In genomic region chr19:46788101-46788967, GRCh38 we compare ENCODE assay signal across 8 cellular contexts. TPM values are rescaled to one million over a fixed set of nuclear protein-coding genes. Genes with fewer than 3 reads are reported as not detected.
DNase-seq lines count a peak whose midpoint lies in the region; ATAC-seq and TF ChIP-seq lines count a peak whose summit lies in the region.

Gene SLC1A5, minus strand, starts transcription at chr19:46788594. Its CDS starts 629 bp downstream, at chr19:46787965.

- H3K9ac ChIP-seq in SU-DHL-6 (ENCODE audit: low read length) (peak within 1 kb of the TSS; percentile 95), parathyroid adenoma (no peak within 1 kb of the TSS)

- H4K20me1 ChIP-seq in SU-DHL-6 (ENCODE audit: low read depth, low read length) = no peaks in the 10 kb centered on the region; the same call in 1 of the 2 replicates

- CTCF ChIA-PET in GM10248 (lab: Yijun Ruan, JAX) = interaction anchor here (0.6 to 2.7 kb wide), 5 partner anchors 16 to 202 kb away, joined by 3 to 11 read pairs (median 3); no protein-coding TSS in a partner anchor

- H3K27ac ChIP-seq in SU-DHL-6 (ENCODE audit: low read depth, low read length) (peak within 1 kb of the TSS; percentile 94), parathyroid adenoma (peak within 1 kb of the TSS; percentile 15), tibial artery (peak within 1 kb of the TSS; percentile 88 to 97)

- peaks cover 5% of the 10 kb centered on the region for H3K4me1 ChIP-seq in parathyroid adenoma
- H3K4me1 ChIP-seq in tibial artery = peaks cover 0 to 38% (median 28%) of the 10 kb centered on the region in 4 donors

- H3K9me3 ChIP-seq in SU-DHL-6 (ENCODE audit: insufficient read depth, low read length) (no peaks in the 10 kb centered on the region), parathyroid adenoma (ENCODE audit: control insufficient read depth, low read length) (no peaks in the 10 kb centered on the region), tibial artery (no peaks in the 10 kb centered on the region)

- H3K9me3 Mint-ChIP-seq in activated naive CD8-positive, alpha-beta T cell (ENCODE audit: low read depth) = no peaks in the 10 kb centered on the region

- POLR2A ChIA-PET in GM10248 (lab: Yijun Ruan, JAX) = interaction anchor here (0.5 to 2.2 kb wide), 16 partner anchors 8 to 561 kb away, joined by 3 to 22 read pairs (median 5); partner anchors contain the start of genes CCDC9, DACT3, DHX34 and ZC3H4

- H3K4me2 ChIP-seq in SU-DHL-6 (ENCODE audit: low read depth, low read length, poor library complexity, severe bottlenecking) = peak within 1 kb of the TSS; percentile 66
- H3K4me2 ChIP-seq in parathyroid adenoma (ENCODE audit: low read length) = peak within 1 kb of the TSS; percentile 63

- H3K4me3 Mint-ChIP-seq in activated naive CD8-positive, alpha-beta T cell = peak within 1 kb of the TSS; percentile 97

- H3K36me3 ChIP-seq in SU-DHL-6 (ENCODE audit: low read length) = peaks cover 10% of the 10 kb centered on the region; the same call in 1 of the 2 replicates
- H3K36me3 ChIP-seq in parathyroid adenoma (ENCODE audit: control insufficient read depth, insufficient read depth, low read length) = no peaks in the 10 kb centered on the region
- peaks cover 0 to 8% (median 2%) of the 10 kb centered on the region in 3 donors for H3K36me3 ChIP-seq in tibial artery

- intact Hi-C loops in Right ventricle myocardium superior (cut with DNase I) (no loop called here), tibial artery (cut with DNase I; ENCODE audit: low total_unique reads) (no loop called here)

- ATAC-seq in HG02642 (IDR thresholded peaks at IDR 0.05; ENCODE audit: poor library complexity, unreplicated experiment) (peak; percentile 65), Right ventricle myocardium superior (ENCODE audit: poor library complexity) (peak; percentile 88)

- H3K36me3 Mint-ChIP-seq in activated naive CD8-positive, alpha-beta T cell = peaks cover 17% of the 10 kb centered on the region

- no peaks in the 10 kb centered on the region for H3K27me3 Mint-ChIP-seq in activated naive CD8-positive, alpha-beta T cell

- H3K4me3 ChIP-seq in SU-DHL-6 (ENCODE audit: insufficient read depth, low read length, poor library complexity, severe bottlenecking) (peak within 1 kb of the TSS; percentile 97), parathyroid adenoma (ENCODE audit: low read depth, low read length) (peak within 1 kb of the TSS; percentile 41), tibial artery (peak within 1 kb of the TSS; percentile 92 to 95)

- peaks cover 41% of the 10 kb centered on the region for H3K4me1 Mint-ChIP-seq in activated naive CD8-positive, alpha-beta T cell (ENCODE audit: low read depth)

- peaks cover 24% of the 10 kb centered on the region for H3F3A ChIP-seq in SU-DHL-6 (ENCODE audit: insufficient read depth)

- peak within 1 kb of the TSS; percentile 97 for H3K27ac Mint-ChIP-seq in activated naive CD8-positive, alpha-beta T cell

- DNase-seq in GM10248 (ENCODE audit: extremely low spot score) (peak; percentile 99), NCI-H1417 treated with DMSO at 0.1 percent for 48 hours (lab: John Stamatoyannopoulos, UW) (peak; percentile 67), Right ventricle myocardium superior (peak; percentile 98), tibial artery (peak; percentile 97 to 99)

- H3K9me2 ChIP-seq in SU-DHL-6 (replicated peaks; ENCODE audit: insufficient read depth, low read length) = no peaks in the 10 kb centered on the region

- H3K79me2 ChIP-seq in SU-DHL-6 (ENCODE audit: insufficient read depth, low read length) = peaks cover 50% of the 10 kb centered on the region
- no peaks in the 10 kb centered on the region for H3K79me2 ChIP-seq in parathyroid adenoma

- H2AFZ ChIP-seq in SU-DHL-6 (ENCODE audit: low read depth, low read length, severe bottlenecking) (peak within 1 kb of the TSS; percentile 42), parathyroid adenoma (peak within 1 kb of the TSS; percentile 80)

- H3K27me3 ChIP-seq in SU-DHL-6 (ENCODE audit: low read length) (no peaks in the 10 kb centered on the region), parathyroid adenoma (ENCODE audit: control insufficient read depth, insufficient read depth, low read length) (no peaks in the 10 kb centered on the region), tibial artery (no peaks in the 10 kb centered on the region)

- no peak for TF ChIP-seq CTCF in GM10248 (IDR thresholded peaks at IDR 0.05; ENCODE audit: control extremely low read depth, extremely low read depth, low read depth, missing control alignments)
- no peak for TF ChIP-seq CTCF in SU-DHL-6 (IDR thresholded peaks at IDR 0.05; ENCODE audit: insufficient read depth, low read length, poor library complexity, severe bottlenecking)
- no peak for TF ChIP-seq CTCF in parathyroid adenoma (IDR thresholded peaks at IDR 0.05)
- TF ChIP-seq CTCF in tibial artery (IDR thresholded peaks at IDR 0.05) = no peak

RNA-seq across cellular contexts. Expression of gene SLC1A5, which starts in this region (rescaled TPM):
- total RNA-seq in Right ventricle myocardium superior = 7.0 TPM

Comparison
In these comparisons a context has a peak if more than half of its experiments do, and no peak if none do; other contexts are left out.
1. Peak in every context shown above with its lines: DNase-seq, ATAC-seq, H3K4me3 ChIP-seq and H3K27ac ChIP-seq.
2. H3K27ac ChIP-seq: peak in every context shown above with its lines; median percentile 94 in SU-DHL-6; 92 in tibial artery; 15 in parathyroid adenoma.
3. H3K4me3 ChIP-seq: peak in every context shown above with its lines; median percentile 97 in SU-DHL-6; 94 in tibial artery; 41 in parathyroid adenoma.